14 cellular contexts compared by ENCODE assay signal in the genomic region with DNA sequence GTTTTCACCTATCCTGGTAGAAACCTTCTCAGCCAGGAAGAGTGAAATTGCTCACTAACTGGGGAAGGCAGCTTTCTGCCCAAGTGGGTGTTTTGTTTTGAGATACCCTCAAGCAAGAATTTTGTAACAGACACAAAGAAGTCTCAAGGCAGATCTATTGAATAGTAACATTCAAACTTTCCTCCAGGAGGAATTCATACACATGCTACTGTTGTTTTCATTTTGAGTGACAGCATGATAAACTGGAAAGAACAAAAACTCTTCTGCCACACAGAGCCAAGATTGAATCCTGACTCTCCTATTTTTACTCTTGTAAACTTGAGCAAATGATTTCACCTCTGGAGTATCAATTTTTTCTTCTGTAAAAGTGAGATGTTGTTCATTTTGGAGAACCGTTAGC. TPM values are rescaled to one million over a fixed set of nuclear protein-coding genes. Genes with fewer than 3 reads are reported as not detected.
A peak's percentile ranks its signal among the peaks of the same experiment; 100 is the strongest.
DNase-seq lines count a peak whose midpoint lies in the region; ATAC-seq, FAIRE-seq and TF ChIP-seq lines count a peak whose summit lies in the region.
"Had no signal": no experiment of that assay in that cellular context is flagged by ENCODE, and none has a peak within 500 bp of the region (broad histone marks: within the 10 kb centered on the region; RNA-seq: fewer than 3 reads in every experiment).

No MANE protein-coding gene starts in this region.

- POLR2A ChIA-PET in CD4-positive, alpha-beta T cell (lab: Charles Lee) = interaction anchor here (1.0 to 3.0 kb wide), 5 partner anchors 10 to 55 kb away, joined by 5 to 14 read pairs (median 13); partner anchors contain the start of gene MBNL1

- no peaks in the 10 kb centered on the region for H4K20me1 ChIP-seq in astrocyte (ENCODE audit: insufficient read depth, low read length)
- H4K20me1 ChIP-seq in smooth muscle cell (ENCODE audit: low read depth) = no peaks in the 10 kb centered on the region

- H3K9ac ChIP-seq in astrocyte (ENCODE audit: low read length) (no peak overlapping the region), smooth muscle cell (ENCODE audit: low read depth) (no peak overlapping the region)

- no peaks in the 10 kb centered on the region for H3F3A ChIP-seq in smooth muscle cell (ENCODE audit: low read depth)

- WGBS in smooth muscle cell (ENCODE audit: low lambda C conversion rate) = 88% methylated on average over 1 of the region's 1 CpG
- WGBS in right lobe of liver (ENCODE audit: insufficient coverage, low coverage, low lambda C conversion rate, missing lambda C conversion rate) = 69% methylated on average over 1 of the region's 1 CpG

- H3K4me2 ChIP-seq in astrocyte (ENCODE audit: low read length) (no peak overlapping the region), smooth muscle cell (no peak overlapping the region)

- no peak overlapping the region for H3K27ac ChIP-seq in CD4-positive, alpha-beta T cell (ENCODE audit: low read depth, low read length)
- H3K27ac ChIP-seq in astrocyte (ENCODE audit: low read depth, low read length) (no peak overlapping the region), smooth muscle cell (ENCODE audit: low read depth) (no peak overlapping the region), right lobe of liver (no peak overlapping the region)
- H3K27ac ChIP-seq: RWPE1 had no signal

- no peak for ATAC-seq in CD4-positive, alpha-beta T cell (ENCODE audit: poor library complexity)
- no peak for ATAC-seq in right lobe of liver

- no peaks in the 10 kb centered on the region for H3K9me3 ChIP-seq in CD4-positive, alpha-beta T cell (ENCODE audit: control insufficient read depth, low read length)
- H3K9me3 ChIP-seq in astrocyte (ENCODE audit: insufficient read depth, low read depth, low read length) (no peaks in the 10 kb centered on the region), smooth muscle cell (replicated peaks; ENCODE audit: low read depth) (no peaks in the 10 kb centered on the region), right lobe of liver (no peaks in the 10 kb centered on the region)

- no peaks in the 10 kb centered on the region for H3K79me2 ChIP-seq in astrocyte (ENCODE audit: insufficient read depth, low read length)
- H3K79me2 ChIP-seq in smooth muscle cell (ENCODE audit: low read depth) = no peaks in the 10 kb centered on the region

- no peaks in the 10 kb centered on the region for H3K27me3 ChIP-seq in CD4-positive, alpha-beta T cell (ENCODE audit: control insufficient read depth, insufficient read depth, low read length)
- no peaks in the 10 kb centered on the region for H3K27me3 ChIP-seq in astrocyte (ENCODE audit: insufficient read depth, low read length)
- no peaks in the 10 kb centered on the region for H3K27me3 ChIP-seq in smooth muscle cell (ENCODE audit: low read depth)
- H3K27me3 ChIP-seq in right lobe of liver = no peaks in the 10 kb centered on the region

- no peak for DNase-seq in CD14-positive monocyte (ENCODE audit: low spot score)
- no peak for DNase-seq in CD4-positive, alpha-beta T cell
- no peak for DNase-seq in astrocyte (ENCODE audit: low read depth)
- no peak for DNase-seq in smooth muscle cell (lab: John Stamatoyannopoulos, UW; ENCODE audit: unreplicated experiment)
- DNase-seq in NCI-H1417 (lab: John Stamatoyannopoulos, UW) = no peak
- no peak for DNase-seq in right lobe of liver
- no peak for DNase-seq in HuH-7.5 (ENCODE audit: low spot score)
- DNase-seq: CD8-positive, alpha-beta memory T cell; Kasumi-1; NCI-H1694; NCI-H69; NK-92 treated with Interleukin-12 subunit alpha and Interleukin-12 subunit beta, amount 100 ng/mL, for 24 hours had no signal

- H3K4me3 ChIP-seq in astrocyte (ENCODE audit: insufficient read depth, low read depth, low read length) = no peak overlapping the region
- no peak overlapping the region for H3K4me3 ChIP-seq in smooth muscle cell
- H3K4me3 ChIP-seq in right lobe of liver = no peak overlapping the region

- peaks cover 2 to 5% (median 4%) of the 10 kb centered on the region in 7 donors for H3K9me3 Mint-ChIP-seq in CD14-positive monocyte
- H3K9me3 Mint-ChIP-seq in CD4-positive, alpha-beta T cell = no peaks in the 10 kb centered on the region
- H3K9me3 Mint-ChIP-seq in astrocyte (ENCODE audit: unreplicated experiment) = peaks cover 1% of the 10 kb centered on the region
- H3K9me3 Mint-ChIP-seq: CD8-positive, alpha-beta memory T cell had no signal

- TF ChIP-seq POLR2A in right lobe of liver (IDR thresholded peaks at IDR 0.05) = no peak

- TF ChIP-seq CTCF in CD14-positive monocyte (IDR thresholded peaks at IDR 0.05) (no peak), astrocyte (IDR thresholded peaks at IDR 0.05; ENCODE audit: insufficient read depth, low read depth, low read length) (no peak), smooth muscle cell (IDR thresholded peaks at IDR 0.05; ENCODE audit: borderline replicate concordance, insufficient read depth, poor library complexity, severe bottlenecking) (no peak), right lobe of liver (IDR thresholded peaks at IDR 0.05) (no peak)
- no peak for TF ChIP-seq CTCF in CD4-positive, alpha-beta T cell (IDR thresholded peaks at IDR 0.05)

- CTCF ChIA-PET in CD4-positive, alpha-beta T cell (lab: Charles Lee) = interaction anchor here (1.0 to 1.6 kb wide), 2 partner anchors 8 to 31 kb away, joined by 3 to 4 read pairs; no protein-coding TSS in a partner anchor

- H3K36me3 Mint-ChIP-seq in CD14-positive monocyte (peaks cover 0 to 2% of the 10 kb centered on the region in 2 donors), astrocyte (ENCODE audit: low read depth, unreplicated experiment) (no peaks in the 10 kb centered on the region)
- H3K36me3 Mint-ChIP-seq in CD4-positive, alpha-beta T cell (ENCODE audit: low read depth) = no peaks in the 10 kb centered on the region

- H3K4me1 ChIP-seq in astrocyte (ENCODE audit: insufficient read depth, low read length) = no peaks in the 10 kb centered on the region
- no peaks in the 10 kb centered on the region for H3K4me1 ChIP-seq in smooth muscle cell (ENCODE audit: low read depth)
- peaks cover 0 to 1% (median 0%) of the 10 kb centered on the region in 4 donors for H3K4me1 ChIP-seq in right lobe of liver

- H2AFZ ChIP-seq in astrocyte (ENCODE audit: low read depth, low read length) = no peak overlapping the region
- peak overlapping the region; percentile 21 for H2AFZ ChIP-seq in smooth muscle cell (ENCODE audit: low read depth)

- intact Hi-C loops in CD14-positive monocyte (cut with micrococcal nuclease) (no loop called here), right lobe of liver (cut with DNase I) (no loop called here)
- intact Hi-C loops in CD4-positive, alpha-beta T cell (cut with DNase I, micrococcal nuclease) = no loop called here

- H3K36me3 ChIP-seq in astrocyte (ENCODE audit: insufficient read depth, low read length) = no peaks in the 10 kb centered on the region
- no peaks in the 10 kb centered on the region for H3K36me3 ChIP-seq in smooth muscle cell (ENCODE audit: low read depth)
- no peaks in the 10 kb centered on the region for H3K36me3 ChIP-seq in right lobe of liver

- H3K4me3 Mint-ChIP-seq in CD14-positive monocyte = no peak overlapping the region
- H3K4me3 Mint-ChIP-seq in CD4-positive, alpha-beta T cell = no peak overlapping the region
- H3K4me3 Mint-ChIP-seq in astrocyte (ENCODE audit: unreplicated experiment) = no peak overlapping the region
- H3K4me3 Mint-ChIP-seq: B cell had no signal

- peaks cover 34% of the 10 kb centered on the region for H3K4me1 Mint-ChIP-seq in CD14-positive monocyte
- H3K4me1 Mint-ChIP-seq in CD4-positive, alpha-beta T cell (ENCODE audit: low read depth) = peaks cover 71% of the 10 kb centered on the region
- peaks cover 1% of the 10 kb centered on the region for H3K4me1 Mint-ChIP-seq in astrocyte (ENCODE audit: low read depth, unreplicated experiment)

- H3K27ac Mint-ChIP-seq in CD14-positive monocyte = peak overlapping the region in 5 of 7 donors; percentile 51 to 92 (median 77)
- H3K27ac Mint-ChIP-seq in CD4-positive, alpha-beta T cell = peak overlapping the region; percentile 31
- H3K27ac Mint-ChIP-seq in astrocyte (ENCODE audit: unreplicated experiment) = no peak overlapping the region

- FAIRE-seq in astrocyte (lab: Jason Lieb, UNC) = peak; percentile 20

- H3K27me3 Mint-ChIP-seq in CD14-positive monocyte (ENCODE audit: low read depth in 3 of 3) (peaks cover 0 to 2% (median 0%) of the 10 kb centered on the region in 3 donors), astrocyte (ENCODE audit: low read depth, unreplicated experiment) (no peaks in the 10 kb centered on the region)
- H3K27me3 Mint-ChIP-seq in CD4-positive, alpha-beta T cell = no peaks in the 10 kb centered on the region
- H3K27me3 Mint-ChIP-seq: B cell; CD8-positive, alpha-beta memory T cell had no signal

RNA-seq across cellular contexts. Expression of gene MBNL1, which starts 54.8 kb away (rescaled TPM):
- polyA plus RNA-seq in CD14-positive monocyte (100 to 1,000 TPM; 191 to 204 TPM), smooth muscle cell (19.5 and 22.0 TPM in 2 replicates)
- total RNA-seq in CD4-positive, alpha-beta T cell = 100 to 1,000 TPM; 551 to 561 TPM
- total RNA-seq in astrocyte (89.1 and 93.1 TPM in 2 replicates), smooth muscle cell (126 and 128 TPM in 2 replicates), right lobe of liver (10 to 100 TPM; 49.9 to 89.6 (median 63.2) TPM)
